8 cellular contexts compared by ENCODE assay signal in the genomic region with DNA sequence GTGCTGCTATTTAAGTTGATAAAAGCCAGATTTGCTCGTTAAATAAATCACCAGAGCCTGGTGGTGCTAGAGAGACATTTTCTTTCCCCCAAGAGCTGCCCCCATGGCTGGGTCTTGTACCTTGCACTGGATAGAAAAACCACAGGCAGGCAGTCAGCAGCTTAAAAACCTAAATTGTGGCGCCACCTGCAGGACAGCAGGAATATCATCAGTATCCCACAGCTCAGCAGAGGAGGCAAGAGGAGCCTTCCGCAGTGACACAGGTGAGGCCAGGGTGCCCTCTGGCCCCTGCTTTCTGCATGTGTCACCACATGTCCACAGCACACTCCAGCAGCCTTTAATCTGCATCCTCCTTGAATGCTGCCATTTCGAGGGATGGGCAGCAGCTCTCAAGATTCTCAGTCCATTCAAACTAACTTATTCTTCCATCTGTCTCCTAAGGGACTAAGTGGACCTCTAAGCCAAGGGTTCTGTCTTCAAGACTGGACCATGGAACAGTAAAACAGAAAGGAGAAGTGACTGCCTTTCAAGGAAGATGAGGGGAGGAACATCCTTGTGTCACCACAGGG.
DNase-seq lines count a peak whose midpoint lies in the region; FAIRE-seq and TF ChIP-seq lines count a peak whose summit lies in the region.

No MANE protein-coding gene starts in this region.

- no peak overlapping the region for H3K4me3 Mint-ChIP-seq in T-helper 2 cell treated with Interferon-gamma antibody and Interleukin-4, amounts not matched to agents 5 μg/mL and 100 μg/mL, for 36 hours

- in situ Hi-C loops in astrocyte of the spinal cord (cut with HindIII; ENCODE audit: low sequenced_read_pairs): no loop called here

- peaks cover 2% of the 10 kb centered on the region; the same call in 1 of the 2 replicates for H3K4me1 ChIP-seq in iPS DF 6.9 (ENCODE audit: control insufficient read depth, insufficient read depth, low read length)

- DNase-seq in DMS53 (lab: John Stamatoyannopoulos, UW) (peak; percentile 92), H54 (ENCODE audit: insufficient read length, low spot score) (peak; percentile 50), NCI-H146 treated with DMSO at 0.1 percent for 48 hours (lab: John Stamatoyannopoulos, UW; ENCODE audit: unreplicated experiment) (peak; percentile 46), astrocyte of the spinal cord (ENCODE audit: low read depth, low spot score) (peak; percentile 80), iPS DF 6.9 (ENCODE audit: low read depth, low spot score) (peak; percentile 76), GOT3 (lab: John Stamatoyannopoulos, UW) (no peak)
- peak; percentile 54 for DNase-seq in T-helper 2 cell treated with Interferon-gamma antibody and Interleukin-4, amounts not matched to agents 5 μg/mL and 100 μg/mL, for 36 hours (ENCODE audit: low spot score)
- peak; percentile 27 to 54 for DNase-seq in stimulated activated CD4-positive, alpha-beta T cell treated with anti-CD3 and anti-CD28 coated beads, Interleukin-12 subunit alpha, Interleukin-12 subunit beta, amount 100 ng/mL, for 24 hours (ENCODE audit: low read depth in 2 of 2)

- peaks cover 23% of the 10 kb centered on the region for H3K27me3 ChIP-seq in iPS DF 6.9 (ENCODE audit: control insufficient read depth, insufficient read depth, low read length)

- TF ChIP-seq POLR2A in H54 (IDR thresholded peaks at IDR 0.05; ENCODE audit: low read depth, low read length): no peak

- H3K4me3 ChIP-seq in astrocyte of the spinal cord (ENCODE audit: low read depth, low read length): no peak overlapping the region
- no peak overlapping the region for H3K4me3 ChIP-seq in iPS DF 6.9 (ENCODE audit: low read length)

- no peak overlapping the region for H3K27ac Mint-ChIP-seq in T-helper 2 cell treated with Interferon-gamma antibody and Interleukin-4, amounts not matched to agents 5 μg/mL and 100 μg/mL, for 36 hours

- peaks cover 50% of the 10 kb centered on the region for H3K27me3 Mint-ChIP-seq in T-helper 2 cell treated with Interferon-gamma antibody and Interleukin-4, amounts not matched to agents 5 μg/mL and 100 μg/mL, for 36 hours (ENCODE audit: low read depth)

- no CpG with 5 or more reads among the region's 4 CpGs for WGBS in iPS DF 6.9 (ENCODE audit: insufficient coverage, insufficient read length)

- no peaks in the 10 kb centered on the region for H3K9me3 ChIP-seq in iPS DF 6.9 (ENCODE audit: control insufficient read depth, insufficient read depth, low read length)

- no peak overlapping the region for H3K27ac ChIP-seq in iPS DF 6.9 (ENCODE audit: low read length)

- TF ChIP-seq CTCF in astrocyte of the spinal cord (IDR thresholded peaks at IDR 0.05; ENCODE audit: low read depth, low read length): peak; percentile 70

- no peaks in the 10 kb centered on the region for H3K9me3 Mint-ChIP-seq in T-helper 2 cell treated with Interferon-gamma antibody and Interleukin-4, amounts not matched to agents 5 μg/mL and 100 μg/mL, for 36 hours

- no peaks in the 10 kb centered on the region for H3K36me3 Mint-ChIP-seq in T-helper 2 cell treated with Interferon-gamma antibody and Interleukin-4, amounts not matched to agents 5 μg/mL and 100 μg/mL, for 36 hours (ENCODE audit: low read depth)

- peaks cover 9% of the 10 kb centered on the region for H3K4me1 Mint-ChIP-seq in T-helper 2 cell treated with Interferon-gamma antibody and Interleukin-4, amounts not matched to agents 5 μg/mL and 100 μg/mL, for 36 hours (ENCODE audit: low read depth)

- no peaks in the 10 kb centered on the region; the same call in 1 of the 2 replicates for H3K36me3 ChIP-seq in iPS DF 6.9 (ENCODE audit: control insufficient read depth, insufficient read depth, low read length)

- FAIRE-seq in H54 (lab: Jason Lieb, UNC): no peak
